In the genomic region with DNA sequence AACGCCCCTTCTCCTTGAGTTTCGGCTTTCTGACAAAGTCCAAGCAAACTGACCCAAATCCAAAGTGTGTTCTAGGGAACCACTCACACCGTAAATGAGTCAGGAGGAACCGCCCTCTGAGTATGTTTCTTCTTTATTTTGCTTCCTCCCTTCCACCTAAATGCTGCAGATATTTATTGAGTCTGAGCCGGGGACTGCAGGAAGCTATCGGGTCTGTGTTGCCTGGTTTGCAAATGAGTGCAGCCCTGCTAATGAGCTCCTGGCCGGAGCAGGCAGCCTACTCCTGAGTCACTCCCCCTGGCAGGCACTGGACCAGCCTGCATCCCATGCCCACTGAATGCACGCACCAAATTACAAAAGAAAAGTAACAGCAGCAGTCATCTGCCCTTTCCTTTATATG, we compare ENCODE assay signal across 10 cellular contexts.
DNase-seq lines count a peak whose midpoint lies in the region; ATAC-seq and TF ChIP-seq lines count a peak whose summit lies in the region.
"Had no signal": no experiment of that assay in that cellular context is flagged by ENCODE, and none has a peak within 500 bp of the region (broad histone marks: within the 10 kb centered on the region; RNA-seq: fewer than 3 reads in every experiment).

No MANE protein-coding gene starts in this region.

- CTCF ChIA-PET in A673 (lab: Charles Lee) = no interaction called here

- H3K4me1 ChIP-seq in gastroesophageal sphincter (peaks cover 0 to 29% (median 7%) of the 10 kb centered on the region in 3 donors), A673 (ENCODE audit: insufficient read depth, low read length, poor library complexity, severe bottlenecking) (peaks cover 4% of the 10 kb centered on the region)

- H3K27ac ChIP-seq in gastroesophageal sphincter (peak overlapping the region in 3 of 4 donors; percentile 19 to 32 (median 27)), A673 (ENCODE audit: low read depth, low read length, poor library complexity, severe bottlenecking) (no peak overlapping the region)

- TF ChIP-seq EP300 in gastroesophageal sphincter (IDR thresholded peaks at IDR 0.05) = no peak

- H3K9me3 Mint-ChIP-seq in neural crest cell = no peaks in the 10 kb centered on the region

- no peak for TF ChIP-seq POLR2A in gastroesophageal sphincter (IDR thresholded peaks at IDR 0.05)

- no peaks in the 10 kb centered on the region for H3K27me3 Mint-ChIP-seq in neural crest cell (ENCODE audit: low read depth)

- POLR2A ChIA-PET in A673 (lab: Charles Lee; ENCODE audit: low non-redundant PET) = interaction anchor here (0.6 kb wide), 1 partner anchor 184 kb away, joined by 3 read pairs; no protein-coding TSS in a partner anchor

- H3K27me3 ChIP-seq in gastroesophageal sphincter (no peaks in the 10 kb centered on the region), A673 (replicated peaks; ENCODE audit: insufficient read depth, low read depth, low read length, poor library complexity) (no peaks in the 10 kb centered on the region)
- H3K27me3 ChIP-seq: BLaER1 treated with 17β-estradiol and CSF1 and Interleukin-3, amounts not matched to agents 10 nM and 100 nM had no signal

- peak; percentile 20 for ATAC-seq in gastroesophageal sphincter

- no TSS peak for BruUV-seq in A673 (replicated peaks; lab: Mats Ljungman, UMichigan)

- H3K4me1 Mint-ChIP-seq in neural crest cell = peaks cover 62% of the 10 kb centered on the region

- TF ChIP-seq CTCF in gastroesophageal sphincter (IDR thresholded peaks at IDR 0.05) (no peak), neural crest cell (conservative IDR thresholded peaks at IDR 0.05) (no peak), A673 (conservative IDR thresholded peaks at IDR 0.05; ENCODE audit: low read depth, low read length) (no peak)

- H3K36me3 Mint-ChIP-seq in neural crest cell (ENCODE audit: low read depth) = no peaks in the 10 kb centered on the region

- H3K9me3 ChIP-seq in gastroesophageal sphincter = no peaks in the 10 kb centered on the region
- H3K9me3 ChIP-seq in A673 (ENCODE audit: low read depth, low read length, poor library complexity, severe bottlenecking) = no peaks in the 10 kb centered on the region

- 68 to 81% methylated on average over 4 to 6 of the region's 8 CpGs for WGBS in gastroesophageal sphincter (ENCODE audit: low coverage in 1 of 2), 2 donors

- H3K4me3 ChIP-seq in gastroesophageal sphincter = no peak overlapping the region
- H3K4me3 ChIP-seq in A673 (ENCODE audit: low read depth, low read length, poor library complexity, severe bottlenecking) = no peak overlapping the region
- H3K4me3 ChIP-seq: BLaER1 treated with 17β-estradiol and CSF1 and Interleukin-3, amounts not matched to agents 10 nM and 100 nM had no signal

- intact Hi-C loops in A673 (cut with micrococcal nuclease; ENCODE audit: unreplicated experiment) = no loop called here

- H3K4me3 Mint-ChIP-seq in neural crest cell = no peak overlapping the region

- H3K36me3 ChIP-seq in gastroesophageal sphincter = no peaks in the 10 kb centered on the region
- no peaks in the 10 kb centered on the region for H3K36me3 ChIP-seq in A673 (ENCODE audit: insufficient read depth, low read length, poor library complexity, severe bottlenecking)
- H3K36me3 ChIP-seq: BLaER1 treated with 17β-estradiol and CSF1 and Interleukin-3, amounts not matched to agents 10 nM and 100 nM had no signal

- DNase-seq in Ammon's horn (ENCODE audit: low spot score) = peak; percentile 74
- peak; percentile 92 for DNase-seq in NOMO-1 treated with dmso at 0.1 percent for 144 hours (lab: John Stamatoyannopoulos, UW; ENCODE audit: unreplicated experiment)
- DNase-seq in neural crest cell (ENCODE audit: low read depth, low spot score) = no peak
- no peak for DNase-seq in A673 (ENCODE audit: low spot score)
- DNase-seq in H4 (ENCODE audit: low spot score) = no peak
- no peak for DNase-seq in activated T-cell treated with anti-CD3 and anti-CD28 coated beads, Interleukin-2, amount 50 U/mL, for 48 hours
- no peak for DNase-seq in NCI-H446 (lab: John Stamatoyannopoulos, UW)
- DNase-seq: activated CD4-positive, alpha-beta T cell treated with anti-CD3 and anti-CD28 coated beads, Interleukin-2, amount 50 U/mL, for 48 hours had no signal

- peak overlapping the region; percentile 73 for H3K27ac Mint-ChIP-seq in neural crest cell (ENCODE audit: unreplicated experiment)

Comparison
In these comparisons a context has a peak if more than half of its experiments do, and no peak if none do; other contexts are left out.
1. DNase-seq: peak in Ammon's horn (single experiment) and NOMO-1 treated with dmso at 0.1 percent for 144 hours (single experiment); none in neural crest cell (single experiment), A673 (single experiment), H4 (single experiment), activated T-cell treated with anti-CD3 and anti-CD28 coated beads, Interleukin-2, amount 50 U/mL, for 48 hours (0 of 2) and NCI-H446 (0 of 2).